ENCODE assay signal across 19 cellular contexts in the genomic region with DNA sequence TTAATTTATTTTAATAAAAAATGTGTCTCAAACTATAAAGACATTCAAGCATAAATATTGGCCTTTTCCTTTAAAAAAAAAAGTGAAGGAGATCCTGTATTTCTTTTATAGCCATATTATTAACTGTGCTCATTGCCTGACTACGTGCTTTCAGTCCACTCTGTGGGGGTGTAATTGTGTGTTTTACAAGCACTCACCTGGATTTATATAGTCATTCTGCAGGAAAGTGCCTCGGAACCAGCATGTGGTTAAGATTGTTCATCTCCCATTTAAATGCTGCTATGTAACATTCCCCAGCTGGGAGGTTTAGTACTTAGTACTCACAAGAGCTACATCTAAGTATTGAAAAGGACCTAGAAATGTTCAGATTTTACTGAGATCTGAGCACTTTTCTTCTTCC. TPM values are rescaled to one million over a fixed set of nuclear protein-coding genes. Genes with fewer than 3 reads are reported as not detected.
DNase-seq lines count a peak whose midpoint lies in the region; ATAC-seq and TF ChIP-seq lines count a peak whose summit lies in the region.
"Had no signal": no experiment of that assay in that cellular context is flagged by ENCODE, and none has a peak within 500 bp of the region (broad histone marks: within the 10 kb centered on the region; RNA-seq: fewer than 3 reads in every experiment).

No MANE protein-coding gene starts in this region.

- no peak overlapping the region for H3K4me2 ChIP-seq in hepatocyte

- H3K27ac ChIP-seq in HEK293 (ENCODE audit: extremely low read depth, low read depth, low read length) (no peak overlapping the region), hepatocyte (no peak overlapping the region)
- H3K27ac ChIP-seq: HL-60 had no signal

- POLR2A ChIA-PET in HEK293 (lab: Yijun Ruan, JAX): no interaction called here

- CTCF ChIA-PET in HEK293 (lab: Yijun Ruan, JAX): interaction anchor here (0.5 kb wide), 1 partner anchor 948 kb away, joined by 3 read pairs; no protein-coding TSS in a partner anchor

- H3K9me2 ChIP-seq in hepatocyte (replicated peaks; ENCODE audit: insufficient read depth): no peaks in the 10 kb centered on the region

- H2AFZ ChIP-seq in hepatocyte: no peak overlapping the region

- H3K4me3 ChIP-seq in HEK293 (ENCODE audit: low read depth, low read length) (no peak overlapping the region), LNCaP clone FGC (ENCODE audit: low read depth, low read length) (no peak overlapping the region), hepatocyte (no peak overlapping the region)

- H3K4me1 ChIP-seq in HEK293 (ENCODE audit: control insufficient read depth, insufficient read depth, low read length) (peaks cover 8% of the 10 kb centered on the region), hepatocyte (ENCODE audit: insufficient read depth) (peaks cover 11% of the 10 kb centered on the region)
- H3K4me1 ChIP-seq: BE2C had no signal

- WGBS in hepatocyte (ENCODE audit: low lambda C conversion rate, missing lambda C conversion rate): 50% methylated on average over 2 of the region's 2 CpGs

- H3K9me3 ChIP-seq in HEK293 (ENCODE audit: control insufficient read depth, insufficient read depth, low read depth, low read length) (no peaks in the 10 kb centered on the region), hepatocyte (ENCODE audit: low read depth) (no peaks in the 10 kb centered on the region)
- H3K9me3 ChIP-seq: BE2C had no signal

- H4K20me1 ChIP-seq in hepatocyte (ENCODE audit: insufficient read depth, poor library complexity, severe bottlenecking): no peaks in the 10 kb centered on the region

- TF ChIP-seq CTCF in HEK293 (tag by site-specific recombination; IDR thresholded peaks at IDR 0.05): no peak
- no peak for TF ChIP-seq CTCF in LNCaP clone FGC (IDR thresholded peaks at IDR 0.05; ENCODE audit: control insufficient read depth, extremely low read depth, insufficient read depth)
- no peak for TF ChIP-seq CTCF in hepatocyte (IDR thresholded peaks at IDR 0.05; ENCODE audit: poor library complexity)

- H3K36me3 ChIP-seq in HEK293 (ENCODE audit: control insufficient read depth in 2 of 2, insufficient read depth in 1 of 2, low read length in 2 of 2) (no peaks in the 10 kb centered on the region), hepatocyte (replicated peaks; ENCODE audit: insufficient read depth, low read depth) (no peaks in the 10 kb centered on the region)
- H3K36me3 ChIP-seq: BE2C had no signal

- H3K27me3 ChIP-seq in hepatocyte: no peaks in the 10 kb centered on the region
- H3K27me3 ChIP-seq: BE2C had no signal

- DNase-seq in LNCaP clone FGC (ENCODE audit: low read depth) (peak; percentile 62), NCI-H69 (lab: John Stamatoyannopoulos, UW) (peak; percentile 82), hepatocyte (ENCODE audit: low spot score) (peak; percentile 2), A172 (ENCODE audit: low spot score) (no peak), hippocampal formation (lab: John Stamatoyannopoulos, UW) (no peak)
- DNase-seq: BE2C; CD4-positive, alpha-beta T cell; H7; MV-4-11; NCI-H1436; NCI-H510A; SHP77 treated with DMSO at 0.1 percent for 48 hours; T-helper 1 cell had no signal

- no peaks in the 10 kb centered on the region for H3K79me2 ChIP-seq in hepatocyte

- ATAC-seq in GM19397 (IDR thresholded peaks at IDR 0.05; ENCODE audit: unreplicated experiment): no peak
- ATAC-seq: SK-N-SH treated with all-trans-retinoic acid at 6 μM for 48 hours had no signal

TF ChIP-seq in HEK293, 187 proteins besides CTCF, POLR2A, EP300 and RAD21:
- TF ChIP-seq ZIC2 (tag by site-specific recombination; IDR thresholded peaks at IDR 0.05): peak; percentile 52
- TF ChIP-seq ZNF510 (tag by site-specific recombination; IDR thresholded peaks at IDR 0.05; ENCODE audit: insufficient replicate concordance): no peak
- peak; percentile 21; the same call in 1 of the 2 replicates for TF ChIP-seq GLIS1 (tag by site-specific recombination; IDR thresholded peaks at IDR 0.05)

RNA-seq across cellular contexts. Expression of gene SLC22A16, which starts 47.9 kb away (rescaled TPM):
- not detected in 2 replicates for total RNA-seq in hepatocyte
- not detected in 2 replicates for polyA plus RNA-seq in hepatocyte
- not detected in 2 replicates for total RNA-seq in A172 (2014; rRNA removed; shearing (Covaris generic))
- total RNA-seq: CD4-positive, alpha-beta T cell; H7; RPMI7951 had no signal
- polyA plus RNA-seq: IgD-negative memory B cell had no signal

Comparison
In these comparisons a context has a peak if more than half of its experiments do, and no peak if none do; other contexts are left out.
1. DNase-seq: peak in LNCaP clone FGC (single experiment), NCI-H69 (single experiment) and hepatocyte (single experiment); none in A172 (single experiment) and hippocampal formation (0 of 2).